19 cellular contexts compared by ENCODE assay signal in the genomic region with DNA sequence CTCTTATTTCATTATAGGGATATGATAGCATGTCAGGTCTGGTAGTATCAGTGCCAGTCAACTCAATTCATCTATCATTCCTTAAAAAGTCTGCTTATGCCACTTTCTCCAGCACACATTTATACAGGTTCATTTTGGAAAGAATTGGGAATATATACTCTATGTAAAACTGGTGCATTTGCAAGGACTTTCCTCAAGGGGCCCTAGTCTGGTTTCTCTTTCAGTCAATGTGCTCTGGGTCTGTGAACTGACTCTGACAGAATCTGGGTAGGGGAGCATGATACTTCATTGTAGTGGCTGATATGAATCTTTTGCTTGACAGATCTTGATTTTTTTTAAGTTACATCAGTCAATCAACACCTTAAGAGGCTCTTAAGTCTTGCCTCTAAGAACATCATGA.
DNase-seq lines count a peak whose midpoint lies in the region; ATAC-seq and TF ChIP-seq lines count a peak whose summit lies in the region.
"Had no signal": no experiment of that assay in that cellular context is flagged by ENCODE, and none has a peak within 500 bp of the region (broad histone marks: within the 10 kb centered on the region; RNA-seq: fewer than 3 reads in every experiment).

No MANE protein-coding gene starts in this region.

- H2AFZ ChIP-seq in H9 (ENCODE audit: low read length) = no peak overlapping the region
- H2AFZ ChIP-seq: GM23248 had no signal

- H2AK5ac ChIP-seq in H9 (ENCODE audit: insufficient read length, low read length) = no peak overlapping the region

- H3K4ac ChIP-seq in H9 (ENCODE audit: low read depth, low read length) = no peak overlapping the region

- H3K9me3 ChIP-seq in H9 (ENCODE audit: control insufficient read depth, low read depth, low read length) (no peaks in the 10 kb centered on the region), endodermal cell (ENCODE audit: control insufficient read depth, low read length) (no peaks in the 10 kb centered on the region), MG63 (no peaks in the 10 kb centered on the region)
- H3K9me3 ChIP-seq: A549, BLaER1 had no signal

- no peak overlapping the region for H3K27ac Mint-ChIP-seq in H9
- H3K27ac Mint-ChIP-seq in endodermal cell = no peak overlapping the region
- H3K27ac Mint-ChIP-seq: CD14-positive monocyte; CD4-positive, alpha-beta memory T cell had no signal

- no peaks in the 10 kb centered on the region for H3K23me2 ChIP-seq in H9 (ENCODE audit: insufficient read length, low read depth, low read length, poor library complexity, severe bottlenecking)

- H3K4me1 ChIP-seq in H9 (ENCODE audit: insufficient read depth, low read length) (no peaks in the 10 kb centered on the region), endodermal cell (ENCODE audit: control insufficient read depth, insufficient read depth, low read length) (no peaks in the 10 kb centered on the region)
- H3K4me1 ChIP-seq: A549, BLaER1 had no signal

- peaks cover 4 to 8% of the 10 kb centered on the region in 2 experiments; a peak in 4 of 5 replicates for H3K9me3 Mint-ChIP-seq in H9
- H3K9me3 Mint-ChIP-seq in endodermal cell = no peaks in the 10 kb centered on the region

- no peak overlapping the region for H3K18ac ChIP-seq in H9 (ENCODE audit: insufficient read length, low read depth, low read length)

- H2BK120ac ChIP-seq in H9 (ENCODE audit: low read depth, low read length, poor library complexity, severe bottlenecking) = no peak overlapping the region

- no peak overlapping the region for H2BK20ac ChIP-seq in H9 (ENCODE audit: low read depth, low read length, poor library complexity, severe bottlenecking)

- H3K27me3 Mint-ChIP-seq in H9 (ENCODE audit: low read depth) = no peaks in the 10 kb centered on the region
- no peaks in the 10 kb centered on the region for H3K27me3 Mint-ChIP-seq in endodermal cell (ENCODE audit: insufficient read depth)
- H3K27me3 Mint-ChIP-seq: CD4-positive, alpha-beta memory T cell had no signal

- H3K36me3 ChIP-seq in endodermal cell (ENCODE audit: control insufficient read depth, insufficient read depth, low read length) (no peaks in the 10 kb centered on the region), MG63 (no peaks in the 10 kb centered on the region)
- H3K36me3 ChIP-seq: BLaER1 had no signal

- H3K9ac ChIP-seq in H9 (ENCODE audit: extremely low read depth, insufficient read length, low read length) (no peak overlapping the region), endodermal cell (ENCODE audit: extremely low read depth, low read length, poor library complexity, severe bottlenecking) (no peak overlapping the region)
- H3K9ac ChIP-seq: BLaER1, GM23248 had no signal

- H3K79me2 ChIP-seq in H9 (ENCODE audit: insufficient read depth, low read length) = no peaks in the 10 kb centered on the region

- H3K4me3 ChIP-seq in endodermal cell (ENCODE audit: low read length) (no peak overlapping the region), MG63 (no peak overlapping the region)
- H3K4me3 ChIP-seq: A549, BLaER1, GM23248 had no signal

- no peak overlapping the region for H2BK15ac ChIP-seq in H9 (ENCODE audit: low read depth, low read length)

- no peak overlapping the region for H2BK12ac ChIP-seq in H9 (ENCODE audit: insufficient read length, low read depth, low read length)

- no peaks in the 10 kb centered on the region for H4K20me1 ChIP-seq in H9 (ENCODE audit: control insufficient read depth, insufficient read depth, insufficient read length)
- H4K20me1 ChIP-seq: BLaER1 had no signal

- no peak overlapping the region for H3K14ac ChIP-seq in H9 (ENCODE audit: insufficient read depth, low read length)

- no peak overlapping the region for H3T11ph ChIP-seq in H9 (ENCODE audit: low read length)

- H4K8ac ChIP-seq in H9 (replicated peaks; ENCODE audit: insufficient read length, low read depth, low read length) = no peak overlapping the region

- H3K4me3 Mint-ChIP-seq in H9 = no peak overlapping the region
- no peak overlapping the region for H3K4me3 Mint-ChIP-seq in endodermal cell
- H3K4me3 Mint-ChIP-seq: CD14-positive monocyte; CD4-positive, alpha-beta memory T cell had no signal

- H2BK5ac ChIP-seq in H9 (ENCODE audit: insufficient read length, low read length) = no peak overlapping the region

- H3K56ac ChIP-seq in H9 (ENCODE audit: insufficient read length, low read depth, low read length) = no peak overlapping the region

- TF ChIP-seq CTCF in H9 (conservative IDR thresholded peaks at IDR 0.05) (peak; percentile 24; the same call in 1 of the 3 replicates), endodermal cell (conservative IDR thresholded peaks at IDR 0.05) (peak; percentile 56)

- DNase-seq in DMS 273 (lab: John Stamatoyannopoulos, UW; ENCODE audit: unreplicated experiment) (peak; percentile 4), DMS 273 treated with DMSO at 0.1 percent for 48 hours (lab: John Stamatoyannopoulos, UW) (no peak), H9 (no peak), RKO (ENCODE audit: low spot score) (peak; percentile 1), endodermal cell (no peak), MG63 (no peak)
- DNase-seq: AML-193; CD4-positive, alpha-beta memory T cell; DMS79; GDM1; GM23248; H7; KG1 had no signal

- H3K4me1 Mint-ChIP-seq in H9 (peaks cover 0 to 5% of the 10 kb centered on the region in 2 experiments; a peak in 1 of 4 replicates), endodermal cell (peaks cover 2% of the 10 kb centered on the region)
- H3K4me1 Mint-ChIP-seq: CD14-positive monocyte; CD4-positive, alpha-beta memory T cell had no signal

- no peak overlapping the region for H3K27ac ChIP-seq in H9 (ENCODE audit: insufficient read length, low read depth, low read length)
- H3K27ac ChIP-seq in endodermal cell (ENCODE audit: low read depth, low read length) = no peak overlapping the region
- H3K27ac ChIP-seq: 22Rv1, A549, BLaER1, GM23248 had no signal

- no peak overlapping the region for H3K4me2 ChIP-seq in H9 (ENCODE audit: insufficient read depth, insufficient read length, low read length)
- H3K4me2 ChIP-seq: A549, BLaER1 had no signal

- no peaks in the 10 kb centered on the region for H3K79me1 ChIP-seq in H9 (ENCODE audit: insufficient read depth, low read depth, low read length, poor library complexity, severe bottlenecking)

- no peak overlapping the region for H4K5ac ChIP-seq in H9 (ENCODE audit: insufficient read length, low read depth, low read length)

- H3K23ac ChIP-seq in H9 (ENCODE audit: insufficient read length, low read depth, low read length) = no peak overlapping the region

- H3K27me3 ChIP-seq in H9 (ENCODE audit: insufficient read depth, low read length) (no peaks in the 10 kb centered on the region), endodermal cell (ENCODE audit: control insufficient read depth, insufficient read depth, low read length, poor library complexity, severe bottlenecking) (no peaks in the 10 kb centered on the region), MG63 (no peaks in the 10 kb centered on the region)
- H3K27me3 ChIP-seq: BLaER1 had no signal

- ATAC-seq in HG03280 (IDR thresholded peaks at IDR 0.05; ENCODE audit: unreplicated experiment) (no peak), GM18861 (IDR thresholded peaks at IDR 0.05; ENCODE audit: unreplicated experiment) (no peak)
- ATAC-seq: A549 had no signal

- H3K36me3 Mint-ChIP-seq in H9 (ENCODE audit: insufficient read depth in 1 of 3, low read depth in 3 of 3) (peaks cover 0 to 4% (median 1%) of the 10 kb centered on the region in 3 experiments; a peak in 3 of 7 replicates), endodermal cell (ENCODE audit: low read depth) (no peaks in the 10 kb centered on the region)
- H3K36me3 Mint-ChIP-seq: CD14-positive monocyte; CD4-positive, alpha-beta memory T cell had no signal

- no peak overlapping the region for H4K91ac ChIP-seq in H9 (ENCODE audit: insufficient read length, low read depth, low read length)

Comparison
In these comparisons a context has a peak if more than half of its experiments do, and no peak if none do; other contexts are left out.
1. DNase-seq: peak in DMS 273 (single experiment) and RKO (single experiment); none in DMS 273 treated with DMSO at 0.1 percent for 48 hours (single experiment), H9 (single experiment), endodermal cell (single experiment) and MG63 (single experiment).